ENCODE assay signal across 6 cellular contexts in genomic region chr11:66327171-66328035, GRCh38. TPM values are rescaled to one million over a fixed set of nuclear protein-coding genes. Genes with fewer than 3 reads are reported as not detected.
DNase-seq lines count a peak whose midpoint lies in the region; ATAC-seq and TF ChIP-seq lines count a peak whose summit lies in the region.

No MANE protein-coding gene starts in this region.

- H3K4me1 Mint-ChIP-seq in T-cell = peaks cover 39 to 44% (median 43%) of the 10 kb centered on the region in 3 donors

- no peaks in the 10 kb centered on the region for H3K36me3 ChIP-seq in hepatocyte (replicated peaks; ENCODE audit: insufficient read depth, low read depth)

- no peaks in the 10 kb centered on the region; the same call in 1 of the 2 replicates for H3K9me3 ChIP-seq in AG04450 (ENCODE audit: control insufficient read depth, insufficient read depth, low read length)
- no peaks in the 10 kb centered on the region for H3K9me3 ChIP-seq in hepatocyte (ENCODE audit: low read depth)

- peak overlapping the region; percentile 53 for H3K4me2 ChIP-seq in hepatocyte

- H2AFZ ChIP-seq in hepatocyte = no peak overlapping the region

- ATAC-seq in T-cell (replicated peaks in 1 of 4) (no peak), HG03095 (IDR thresholded peaks at IDR 0.05; ENCODE audit: unreplicated experiment) (no peak), HG03108 (IDR thresholded peaks at IDR 0.05; ENCODE audit: unreplicated experiment) (no peak)

- CTCF ChIA-PET in AG04450 (lab: Charles Lee) = interaction anchor here (0.8 to 1.6 kb wide), 4 partner anchors 9 to 16 kb away, joined by 5 to 14 read pairs (median 8); partner anchors contain the start of genes CD248 and RIN1
- CTCF ChIA-PET in T-cell (lab: Charles Lee) = interaction anchor here in 1 of 2 donors (1.6 kb wide), 2 partner anchors 15 to 16 kb away, joined by 5 to 7 read pairs; no protein-coding TSS in a partner anchor

- TF ChIP-seq CTCF in AG04450 (IDR thresholded peaks at IDR 0.05; ENCODE audit: low read depth, low read length) = 0 out of 2 replicates have a peak, but pooled peaks have one; percentile 25
- TF ChIP-seq CTCF in hepatocyte (IDR thresholded peaks at IDR 0.05; ENCODE audit: poor library complexity) = no peak

- peaks cover 46% of the 10 kb centered on the region for H3K4me1 ChIP-seq in hepatocyte (ENCODE audit: insufficient read depth)

- H3K27me3 Mint-ChIP-seq in T-cell = no peaks in the 10 kb centered on the region

- H3K27me3 ChIP-seq in AG04450 (ENCODE audit: control insufficient read depth, insufficient read depth, low read length) (no peaks in the 10 kb centered on the region), hepatocyte (no peaks in the 10 kb centered on the region)

- DNase-seq in AG04450 (ENCODE audit: low read depth, low spot score) = no peak
- DNase-seq in T-cell = no peak
- DNase-seq in hepatocyte (ENCODE audit: low spot score) = peak; percentile 56
- DNase-seq in stimulated activated naive CD4-positive, alpha-beta T cell treated with Interleukin-2 at 50 U/mL for 16 hours (lab: John Stamatoyannopoulos, UW) = no peak

- no peaks in the 10 kb centered on the region for H3K79me2 ChIP-seq in hepatocyte

- no peaks in the 10 kb centered on the region for H3K9me3 Mint-ChIP-seq in T-cell

- no peaks in the 10 kb centered on the region for H3K36me3 Mint-ChIP-seq in T-cell

- peak overlapping the region; percentile 89 for H3K27ac ChIP-seq in AG04450 (ENCODE audit: low read depth, low read length)
- peak overlapping the region; percentile 94 for H3K27ac ChIP-seq in hepatocyte

- WGBS in hepatocyte (ENCODE audit: low lambda C conversion rate, missing lambda C conversion rate) = 79% methylated on average over 11 of the region's 11 CpGs

- H3K9me2 ChIP-seq in hepatocyte (replicated peaks; ENCODE audit: insufficient read depth) = no peaks in the 10 kb centered on the region

- no peaks in the 10 kb centered on the region for H4K20me1 ChIP-seq in hepatocyte (ENCODE audit: insufficient read depth, poor library complexity, severe bottlenecking)

- peak overlapping the region in 1 of 3 donors; percentile 53 for H3K4me3 Mint-ChIP-seq in T-cell

- peak overlapping the region; percentile 70 to 93 for H3K27ac Mint-ChIP-seq in T-cell

- H3K4me3 ChIP-seq in AG04450 (ENCODE audit: low read depth, low read length) = no peak overlapping the region
- no peak overlapping the region for H3K4me3 ChIP-seq in hepatocyte

- POLR2A ChIA-PET in AG04450 (lab: Yijun Ruan, JAX) (interaction anchor here (0.6 to 1.8 kb wide), 8 partner anchors 9 to 139 kb away, joined by 3 to 28 read pairs (median 4); partner anchors contain the start of genes BRMS1, CD248 and RIN1), T-cell (lab: Charles Lee) (no interaction called here)

RNA-seq across cellular contexts. Expression of gene RIN1, which starts 8.8 kb away (rescaled TPM):
- polyA plus RNA-seq in AG04450 (2011; rRNA removed) (6.7 and 9.0 TPM in 2 replicates), hepatocyte (9.5 and 12.8 TPM in 2 replicates)
- 5.7 and 5.9 TPM in 2 replicates for polyA minus RNA-seq in AG04450 (2011; rRNA and poly(A)+ RNA removed)
- total RNA-seq in T-cell (10 to 100 TPM in 2 of 5 donors, 1 to 10 TPM in 3; 5.0 to 11.7 (median 8.3) TPM), hepatocyte (4.3 and 6.2 TPM in 2 replicates)

RNA-seq across cellular contexts. Expression of gene CD248, which starts 10.6 kb away (rescaled TPM):
- polyA plus RNA-seq in AG04450 (2011; rRNA removed) (105 and 128 TPM in 2 replicates), hepatocyte (210 and 250 TPM in 2 replicates)
- polyA minus RNA-seq in AG04450 (2011; rRNA and poly(A)+ RNA removed) = 55.9 and 67.4 TPM in 2 replicates
- total RNA-seq in T-cell (10 to 100 TPM in 2 of 5 donors, 1 to 10 TPM in 3; 2.5 to 14.7 (median 8.7) TPM), hepatocyte (19.9 and 24.6 TPM in 2 replicates)

RNA-seq across cellular contexts. Expression of gene BRMS1, which starts 17.5 kb away (rescaled TPM):
- polyA plus RNA-seq in AG04450 (2011; rRNA removed) (35.2 and 39.3 TPM in 2 replicates), hepatocyte (48.6 and 54.0 TPM in 2 replicates)
- 12.9 and 15.2 TPM in 2 replicates for polyA minus RNA-seq in AG04450 (2011; rRNA and poly(A)+ RNA removed)
- total RNA-seq in T-cell (10 to 100 TPM; 42.9 to 58.8 (median 54.8) TPM), hepatocyte (34.5 and 39.7 TPM in 2 replicates)

RNA-seq across cellular contexts. Expression of gene B4GAT1, which starts 20.0 kb away (rescaled TPM):
- polyA plus RNA-seq in AG04450 (2011; rRNA removed) (15.9 and 17.7 TPM in 2 replicates), hepatocyte (37.4 and 40.8 TPM in 2 replicates)
- polyA minus RNA-seq in AG04450 (2011; rRNA and poly(A)+ RNA removed) = 3.0 and 4.4 TPM in 2 replicates
- total RNA-seq in T-cell (1 to 10 TPM; 4.0 to 9.2 (median 7.9) TPM), hepatocyte (41.5 and 41.9 TPM in 2 replicates)

RNA-seq across cellular contexts. Expression of gene TMEM151A, which starts 35.7 kb away (rescaled TPM):
- polyA plus RNA-seq in AG04450 (2011; rRNA removed) (not detected in 2 replicates), hepatocyte (36.4 and 48.6 TPM in 2 replicates)
- polyA minus RNA-seq in AG04450 (2011; rRNA and poly(A)+ RNA removed) = not detected in 2 replicates
- total RNA-seq in T-cell (under 1 TPM in 4 of 5 donors, not detected in 1; 0.19 to 0.33 (median 0.23) TPM), hepatocyte (20.6 and 21.4 TPM in 2 replicates)
